In genomic region chr12:49610785-49611184, GRCh38 we compare ENCODE assay signal across 6 cellular contexts. TPM values are rescaled to one million over a fixed set of nuclear protein-coding genes. Genes with fewer than 3 reads are reported as not detected.
DNase-seq lines count a peak whose midpoint lies in the region; ATAC-seq, FAIRE-seq and TF ChIP-seq lines count a peak whose summit lies in the region.
"Not testable (repeated sequence)": the region's sequence is repeated elsewhere in the genome, so short reads cannot be mapped to it uniquely, and the experiment has no call there.
"Had no signal": no experiment of that assay in that cellular context is flagged by ENCODE, and none has a peak within 500 bp of the region (broad histone marks: within the 10 kb centered on the region; RNA-seq: fewer than 3 reads in every experiment).

No MANE protein-coding gene starts in this region.

- not testable (repeated sequence) for H3K9ac ChIP-seq in K562 (ENCODE audit: insufficient read depth in 1 of 2, low read depth in 2 of 2, low read length in 2 of 2); HepG2 (ENCODE audit: insufficient read depth, low read depth, low read length)

- not testable (repeated sequence) for TF ChIP-seq CTCF in K562 (IDR thresholded peaks at IDR 0.05 in 2 of 3, conservative IDR thresholded peaks at IDR 0.05 in 1 of 3; ENCODE audit: insufficient read depth in 2 of 3, low read depth in 1 of 3, low read length in 3 of 3); HepG2 (CRISPR knock-in tag; IDR thresholded peaks at IDR 0.05)

- FAIRE-seq in K562 (lab: Jason Lieb, UNC); HepG2 (lab: Jason Lieb, UNC): not testable (repeated sequence)

- not testable (repeated sequence) for TF ChIP-seq POLR2A in K562 (conservative IDR thresholded peaks at IDR 0.05); HepG2 (IDR thresholded peaks at IDR 0.05; ENCODE audit: insufficient read depth in 1 of 2, low read depth in 2 of 2, low read length in 2 of 2)

- WGBS in K562 (ENCODE audit: insufficient coverage, low coverage, missing lambda C conversion rate): 44% methylated on average over 4 of the region's 4 CpGs
- 88% methylated on average over 4 of the region's 4 CpGs for WGBS in HepG2 (ENCODE audit: low lambda C conversion rate)

- H3K9me1 ChIP-seq in K562 (ENCODE audit: control insufficient read depth, insufficient read depth, low read length): not testable (repeated sequence)

- not testable (repeated sequence) for H3K79me2 ChIP-seq in K562 (ENCODE audit: control insufficient read depth, insufficient read depth, low read length); HepG2 (ENCODE audit: insufficient read depth, low read length)

- in situ Hi-C loops in K562 (cut with MboI); HepG2 (cut with HindIII; ENCODE audit: extremely low pct_ligation_motif_present, low pct_unique_long_range_greater_than_20kb): not testable (repeated sequence)

- not testable (repeated sequence) for TF ChIP-seq RAD21 in K562 (CRISPR knock-in tag; conservative IDR thresholded peaks at IDR 0.05 in 1 of 2, IDR thresholded peaks at IDR 0.05 in 1 of 2); HepG2 (CRISPR knock-in tag; IDR thresholded peaks at IDR 0.05)

- H2AFZ ChIP-seq in K562 (ENCODE audit: low read depth, low read length); HepG2 (ENCODE audit: low read length): not testable (repeated sequence)

- TF ChIP-seq EP300 in K562 (IDR thresholded peaks at IDR 0.05; ENCODE audit: low read length); HepG2 (IDR thresholded peaks at IDR 0.05; ENCODE audit: low read depth in 2 of 2, low read length in 2 of 2); HepG2 (CRISPR knock-in tag; IDR thresholded peaks at IDR 0.05; ENCODE audit: borderline replicate concordance): not testable (repeated sequence)

- POLR2A ChIA-PET in K562 (lab: Yijun Ruan, JAX): interaction anchor here (0.7 to 1.1 kb wide), 2 partner anchors 10 to 58 kb away, joined by 3 read pairs; no protein-coding TSS in a partner anchor
- POLR2A ChIA-PET in HepG2 (lab: Yijun Ruan, JAX): interaction anchor here (0.7 kb wide), 2 partner anchors 130 to 288 kb away, joined by 3 to 4 read pairs; partner anchors contain the start of genes TMBIM6 and TROAP

- not testable (repeated sequence) for H3K27ac ChIP-seq in K562 (ENCODE audit: extremely low read depth, low read depth, low read length); HepG2 (ENCODE audit: extremely low read length, insufficient read depth, low read length)

- BruUV-seq in K562 (replicated peaks; lab: Mats Ljungman, UMichigan); HepG2 (replicated peaks; lab: Mats Ljungman, UMichigan): not testable (repeated sequence)

- not testable (repeated sequence) for H3K4me3 ChIP-seq in K562; HepG2 (replicated peaks in 1 of 3; ENCODE audit: insufficient read depth in 1 of 3, low read depth in 2 of 3, low read length in 3 of 3)

- intact Hi-C loops in K562 (cut with micrococcal nuclease); HepG2 (cut with micrococcal nuclease; ENCODE audit: unreplicated experiment): not testable (repeated sequence)

- not testable (repeated sequence) for H3K9me3 ChIP-seq in K562 (replicated peaks; ENCODE audit: control insufficient read depth, insufficient read depth, low read depth, low read length); HepG2 (ENCODE audit: low read length)

- not testable (repeated sequence) for H3K4me2 ChIP-seq in K562 (ENCODE audit: insufficient read depth, low read length); HepG2 (ENCODE audit: low read depth, low read length)

- not testable (repeated sequence) for ATAC-seq in K562, HepG2

- not testable (repeated sequence) for H4K20me1 ChIP-seq in K562 (replicated peaks; ENCODE audit: control insufficient read depth, insufficient read depth, low read length); HepG2 (ENCODE audit: insufficient read depth, low read length)

- not testable (repeated sequence) for DNase-seq in K562 (ENCODE audit: extremely low read depth in 1 of 4, low spot score in 3 of 4); HepG2 (ENCODE audit: low spot score)
- DNase-seq in islet precursor cell: peak; percentile 10

- H3K4me1 ChIP-seq in K562 (replicated peaks in 1 of 2; ENCODE audit: control insufficient read depth in 2 of 2, insufficient read depth in 2 of 2, low read length in 2 of 2): not testable (repeated sequence)
- H3K4me1 ChIP-seq in HepG2 (ENCODE audit: insufficient read depth, low read length): peaks cover 26% of the 10 kb centered on the region

- H3K36me3 ChIP-seq in K562 (ENCODE audit: control insufficient read depth, insufficient read depth, low read length); HepG2 (replicated peaks in 1 of 2; ENCODE audit: control insufficient read depth in 1 of 2, insufficient read depth in 2 of 2, low read length in 2 of 2): not testable (repeated sequence)

- CTCF ChIA-PET in K562 (lab: Yijun Ruan, JAX; ENCODE audit: low intra/inter-chr PET ratio); HepG2 (lab: Yijun Ruan, JAX; ENCODE audit: low intra/inter-chr PET ratio, low total read pairs): not testable (repeated sequence)

- H3K27me3 ChIP-seq in K562 (ENCODE audit: control insufficient read depth in 2 of 2, insufficient read depth in 2 of 2, low read length in 2 of 2); HepG2 (ENCODE audit: control insufficient read depth in 1 of 2, insufficient read depth in 2 of 2, low read length in 2 of 2): not testable (repeated sequence)

RNA-seq across cellular contexts. Expression of gene FAM186B, which starts 5.3 kb away (rescaled TPM):
- 0.35 and 0.39 TPM in 2 replicates for total RNA-seq in K562 (2011; cell fraction: chromatin; rRNA removed; ENCODE audit: low replicate concordance)
- total RNA-seq in K562 (2011; cell fraction: nucleolus; rRNA removed): 0.26 and 0.33 TPM in 2 replicates
- total RNA-seq in K562 (2011; cell fraction: nucleoplasm; rRNA removed): 0.38 and 0.44 TPM in 2 replicates
- total RNA-seq in K562 (2014; rRNA removed): 0.12 and 0.23 TPM in 2 replicates
- total RNA-seq in K562 (2014; rRNA removed; fragmentation: Illumina TruSeq; extraction: Trizol): 0.15 and 0.16 TPM in 2 replicates
- total RNA-seq in K562 (2015; rRNA removed; fragmentation: Illumina TruSeq; extraction: Trizol): 0.14 and 0.19 TPM in 2 replicates
- 0.18 TPM in 2 replicates for total RNA-seq in K562 (2021)
- polyA plus RNA-seq in K562 (2011; rRNA removed): 0.07 and 0.15 TPM in 2 replicates
- 0.07 and 0.22 TPM in 2 replicates for polyA plus RNA-seq in K562 (2011; cell fraction: cytosol; rRNA removed)
- polyA plus RNA-seq in K562 (2011; cell fraction: nucleus; rRNA removed): 0.15 and 0.17 TPM in 2 replicates
- 0.61 and 0.97 TPM in 2 replicates for polyA plus RNA-seq in K562 (2012)
- polyA plus RNA-seq in K562 (2014; fragmentation: Illumina TruSeq; extraction: Trizol): 0.18 and 0.22 TPM in 2 replicates
- under 1 TPM; 0.10 to 0.42 TPM for polyA plus RNA-seq in K562 (2014; fragmentation: Nextera tagmentation; extraction: Ambion mirVana)
- 0.08 and 0.20 TPM in 2 replicates for polyA plus RNA-seq in K562 (2014; rRNA removed)
- 0.42 TPM in 1 of 2 replicates, not detected in the other for polyA minus RNA-seq in K562 (2011; rRNA and poly(A)+ RNA removed)
- polyA minus RNA-seq in K562 (2011; cell fraction: cytosol; rRNA and poly(A)+ RNA removed): not detected in 2 replicates
- polyA minus RNA-seq in K562 (2011; cell fraction: nucleus; rRNA and poly(A)+ RNA removed): 0.13 and 0.22 TPM in 2 replicates
- 0.17 and 0.20 TPM in 2 replicates for total RNA-seq in HepG2 (2016; rRNA removed; fragmentation: Illumina TruSeq; extraction: Trizol)
- total RNA-seq in HepG2 (2016; cell fraction: cytosol; rRNA removed; fragmentation: Illumina TruSeq; extraction: Trizol; ENCODE audit: low read depth): not detected in 2 replicates
- total RNA-seq in HepG2 (2016; cell fraction: insoluble cytoplasmic fraction; rRNA removed; fragmentation: Illumina TruSeq; extraction: Trizol): 0.21 and 0.30 TPM in 2 replicates
- 0.14 and 0.15 TPM in 2 replicates for total RNA-seq in HepG2 (2016; cell fraction: membrane; rRNA removed; fragmentation: Illumina TruSeq; extraction: Trizol)
- total RNA-seq in HepG2 (2016; cell fraction: nucleus; rRNA removed; fragmentation: Illumina TruSeq; extraction: Trizol): 0.16 TPM in 1 of 2 replicates, not detected in the other
- 0.05 and 0.07 TPM in 2 replicates for polyA plus RNA-seq in HepG2 (2011; rRNA removed)
- polyA plus RNA-seq in HepG2 (2011; cell fraction: cytosol; rRNA removed): 0.03 and 0.12 TPM in 2 replicates
- polyA plus RNA-seq in HepG2 (2011; cell fraction: nucleus; rRNA removed): 0.07 and 0.08 TPM in 2 replicates
- polyA plus RNA-seq in HepG2 (2012): 0.19 and 0.44 TPM in 2 replicates
- not detected in 2 replicates for polyA plus RNA-seq in HepG2 (2016; cell fraction: cytosol; fragmentation: Illumina TruSeq; extraction: Trizol; ENCODE audit: low read depth)
- polyA plus RNA-seq in HepG2 (2016; cell fraction: insoluble cytoplasmic fraction; fragmentation: Illumina TruSeq; extraction: Trizol; ENCODE audit: low read depth): 0.20 and 0.25 TPM in 2 replicates
- 0.14 and 0.23 TPM in 2 replicates for polyA plus RNA-seq in HepG2 (2016; cell fraction: membrane; fragmentation: Illumina TruSeq; extraction: Trizol; ENCODE audit: low read depth)
- polyA plus RNA-seq in HepG2 (2016; cell fraction: nucleus; fragmentation: Illumina TruSeq; extraction: Trizol; ENCODE audit: insufficient read depth, low read depth): not detected in 2 replicates
- 0.22 TPM in 1 of 2 replicates, not detected in the other for polyA minus RNA-seq in HepG2 (2011; rRNA and poly(A)+ RNA removed; ENCODE audit: low replicate concordance)
- not detected in 2 replicates for polyA minus RNA-seq in HepG2 (2011; cell fraction: cytosol; rRNA and poly(A)+ RNA removed)
- polyA minus RNA-seq in HepG2 (2011; cell fraction: nucleus; rRNA and poly(A)+ RNA removed): 0.25 TPM in 1 of 2 replicates, not detected in the other
- total RNA-seq: CD4-positive, CD25-positive, alpha-beta regulatory T cell had no signal
- polyA plus RNA-seq: CD14-positive monocyte; CD8-positive, alpha-beta memory T cell had no signal

RNA-seq across cellular contexts. Expression of gene PRPF40B, which starts 12.6 kb away (rescaled TPM):
- total RNA-seq in K562 (2011; cell fraction: chromatin; rRNA removed; ENCODE audit: low replicate concordance): 27.4 and 49.5 TPM in 2 replicates
- 25.0 and 28.2 TPM in 2 replicates for total RNA-seq in K562 (2011; cell fraction: nucleolus; rRNA removed)
- total RNA-seq in K562 (2011; cell fraction: nucleoplasm; rRNA removed): 29.6 and 35.8 TPM in 2 replicates
- total RNA-seq in K562 (2014; rRNA removed) (5.7 and 7.1 TPM in 2 replicates), K562 (2014; rRNA removed; fragmentation: Illumina TruSeq; extraction: Trizol) (5.0 and 5.8 TPM in 2 replicates), K562 (2015; rRNA removed; fragmentation: Illumina TruSeq; extraction: Trizol) (4.8 TPM in 2 replicates), K562 (2021) (8.5 and 10.6 TPM in 2 replicates), HepG2 (2016; rRNA removed; fragmentation: Illumina TruSeq; extraction: Trizol) (2.6 and 5.0 TPM in 2 replicates)
- polyA plus RNA-seq in K562 (2011; rRNA removed) (4.5 and 5.2 TPM in 2 replicates), K562 (2014; fragmentation: Illumina TruSeq; extraction: Trizol) (4.6 and 5.1 TPM in 2 replicates), K562 (2014; fragmentation: Nextera tagmentation; extraction: Ambion mirVana) (under 1 TPM; 0.55 to 0.85 TPM), K562 (2014; rRNA removed) (7.8 and 10.0 TPM in 2 replicates), HepG2 (2011; rRNA removed) (7.8 and 9.5 TPM in 2 replicates)
- polyA plus RNA-seq in K562 (2011; cell fraction: cytosol; rRNA removed): 2.2 and 3.2 TPM in 2 replicates
- 40.9 and 42.4 TPM in 2 replicates for polyA plus RNA-seq in K562 (2011; cell fraction: nucleus; rRNA removed)
- polyA plus RNA-seq in K562 (2012): 6.1 and 6.4 TPM in 2 replicates
- polyA minus RNA-seq in K562 (2011; rRNA and poly(A)+ RNA removed): 4.4 and 4.5 TPM in 2 replicates
- polyA minus RNA-seq in K562 (2011; cell fraction: cytosol; rRNA and poly(A)+ RNA removed): 1.5 and 3.0 TPM in 2 replicates
- 9.7 and 12.3 TPM in 2 replicates for polyA minus RNA-seq in K562 (2011; cell fraction: nucleus; rRNA and poly(A)+ RNA removed)
- 2.2 and 2.3 TPM in 2 replicates for total RNA-seq in HepG2 (2016; cell fraction: cytosol; rRNA removed; fragmentation: Illumina TruSeq; extraction: Trizol; ENCODE audit: low read depth)
- 1.9 and 5.0 TPM in 2 replicates for total RNA-seq in HepG2 (2016; cell fraction: insoluble cytoplasmic fraction; rRNA removed; fragmentation: Illumina TruSeq; extraction: Trizol)
- total RNA-seq in HepG2 (2016; cell fraction: membrane; rRNA removed; fragmentation: Illumina TruSeq; extraction: Trizol): 2.7 and 2.9 TPM in 2 replicates
- total RNA-seq in HepG2 (2016; cell fraction: nucleus; rRNA removed; fragmentation: Illumina TruSeq; extraction: Trizol): 8.8 and 9.0 TPM in 2 replicates
- 3.0 and 3.2 TPM in 2 replicates for polyA plus RNA-seq in HepG2 (2011; cell fraction: cytosol; rRNA removed)
- 63.5 and 64.1 TPM in 2 replicates for polyA plus RNA-seq in HepG2 (2011; cell fraction: nucleus; rRNA removed)
- polyA plus RNA-seq in HepG2 (2012): 4.6 and 6.6 TPM in 2 replicates
- polyA plus RNA-seq in HepG2 (2016; cell fraction: cytosol; fragmentation: Illumina TruSeq; extraction: Trizol; ENCODE audit: low read depth): 0.79 and 1.2 TPM in 2 replicates
- polyA plus RNA-seq in HepG2 (2016; cell fraction: insoluble cytoplasmic fraction; fragmentation: Illumina TruSeq; extraction: Trizol; ENCODE audit: low read depth): 2.1 and 3.5 TPM in 2 replicates
- 1.5 and 1.6 TPM in 2 replicates for polyA plus RNA-seq in HepG2 (2016; cell fraction: membrane; fragmentation: Illumina TruSeq; extraction: Trizol; ENCODE audit: low read depth)
- polyA plus RNA-seq in HepG2 (2016; cell fraction: nucleus; fragmentation: Illumina TruSeq; extraction: Trizol; ENCODE audit: insufficient read depth, low read depth): 20.9 and 21.1 TPM in 2 replicates
- 10.3 and 11.0 TPM in 2 replicates for polyA minus RNA-seq in HepG2 (2011; rRNA and poly(A)+ RNA removed; ENCODE audit: low replicate concordance)
- polyA minus RNA-seq in HepG2 (2011; cell fraction: cytosol; rRNA and poly(A)+ RNA removed): 1.3 and 2.6 TPM in 2 replicates
- polyA minus RNA-seq in HepG2 (2011; cell fraction: nucleus; rRNA and poly(A)+ RNA removed): 17.3 and 22.3 TPM in 2 replicates

RNA-seq across cellular contexts. Expression of gene MCRS1, which starts 42.8 kb away (rescaled TPM):
- total RNA-seq in K562 (2011; cell fraction: chromatin; rRNA removed; ENCODE audit: low replicate concordance): 48.3 and 157 TPM in 2 replicates
- total RNA-seq in K562 (2011; cell fraction: nucleolus; rRNA removed): 116 and 118 TPM in 2 replicates
- total RNA-seq in K562 (2011; cell fraction: nucleoplasm; rRNA removed): 68.6 and 79.4 TPM in 2 replicates
- total RNA-seq in K562 (2014; rRNA removed): 69.2 and 95.6 TPM in 2 replicates
- total RNA-seq in K562 (2014; rRNA removed; fragmentation: Illumina TruSeq; extraction: Trizol): 36.4 and 50.0 TPM in 2 replicates
- total RNA-seq in K562 (2015; rRNA removed; fragmentation: Illumina TruSeq; extraction: Trizol): 71.7 and 73.2 TPM in 2 replicates
- 88.0 and 94.5 TPM in 2 replicates for total RNA-seq in K562 (2021)
- polyA plus RNA-seq in K562 (2011; rRNA removed): 70.1 and 89.9 TPM in 2 replicates
- 99.8 and 157 TPM in 2 replicates for polyA plus RNA-seq in K562 (2011; cell fraction: cytosol; rRNA removed)
- polyA plus RNA-seq in K562 (2011; cell fraction: nucleus; rRNA removed): 247 and 284 TPM in 2 replicates
- polyA plus RNA-seq in K562 (2012): 64.6 and 86.3 TPM in 2 replicates
- 74.2 and 74.9 TPM in 2 replicates for polyA plus RNA-seq in K562 (2014; fragmentation: Illumina TruSeq; extraction: Trizol)
- polyA plus RNA-seq in K562 (2014; fragmentation: Nextera tagmentation; extraction: Ambion mirVana): 10 to 100 TPM; 60.8 to 98.6 TPM
- polyA plus RNA-seq in K562 (2014; rRNA removed): 99.9 and 100 TPM in 2 replicates
- polyA minus RNA-seq in K562 (2011; rRNA and poly(A)+ RNA removed): 37.7 and 53.3 TPM in 2 replicates
- 40.4 and 44.8 TPM in 2 replicates for polyA minus RNA-seq in K562 (2011; cell fraction: cytosol; rRNA and poly(A)+ RNA removed)
- 35.4 and 43.9 TPM in 2 replicates for polyA minus RNA-seq in K562 (2011; cell fraction: nucleus; rRNA and poly(A)+ RNA removed)
- total RNA-seq in HepG2 (2016; rRNA removed; fragmentation: Illumina TruSeq; extraction: Trizol): 66.3 and 76.8 TPM in 2 replicates
- total RNA-seq in HepG2 (2016; cell fraction: cytosol; rRNA removed; fragmentation: Illumina TruSeq; extraction: Trizol; ENCODE audit: low read depth): 32.9 and 37.0 TPM in 2 replicates
- total RNA-seq in HepG2 (2016; cell fraction: insoluble cytoplasmic fraction; rRNA removed; fragmentation: Illumina TruSeq; extraction: Trizol): 64.5 and 67.8 TPM in 2 replicates
- 57.5 and 79.5 TPM in 2 replicates for total RNA-seq in HepG2 (2016; cell fraction: membrane; rRNA removed; fragmentation: Illumina TruSeq; extraction: Trizol)
- total RNA-seq in HepG2 (2016; cell fraction: nucleus; rRNA removed; fragmentation: Illumina TruSeq; extraction: Trizol): 53.8 and 61.6 TPM in 2 replicates
- 51.0 and 51.1 TPM in 2 replicates for polyA plus RNA-seq in HepG2 (2011; rRNA removed)
- 42.1 and 59.2 TPM in 2 replicates for polyA plus RNA-seq in HepG2 (2011; cell fraction: cytosol; rRNA removed)
- polyA plus RNA-seq in HepG2 (2011; cell fraction: nucleus; rRNA removed): 183 and 211 TPM in 2 replicates
- polyA plus RNA-seq in HepG2 (2012): 23.8 and 25.1 TPM in 2 replicates
- polyA plus RNA-seq in HepG2 (2016; cell fraction: cytosol; fragmentation: Illumina TruSeq; extraction: Trizol; ENCODE audit: low read depth): 23.7 and 32.2 TPM in 2 replicates
- 64.6 and 74.5 TPM in 2 replicates for polyA plus RNA-seq in HepG2 (2016; cell fraction: insoluble cytoplasmic fraction; fragmentation: Illumina TruSeq; extraction: Trizol; ENCODE audit: low read depth)
- polyA plus RNA-seq in HepG2 (2016; cell fraction: membrane; fragmentation: Illumina TruSeq; extraction: Trizol; ENCODE audit: low read depth): 48.0 and 61.2 TPM in 2 replicates
- polyA plus RNA-seq in HepG2 (2016; cell fraction: nucleus; fragmentation: Illumina TruSeq; extraction: Trizol; ENCODE audit: insufficient read depth, low read depth): 102 and 107 TPM in 2 replicates
- 111 and 194 TPM in 2 replicates for polyA minus RNA-seq in HepG2 (2011; rRNA and poly(A)+ RNA removed; ENCODE audit: low replicate concordance)
- 18.1 and 20.3 TPM in 2 replicates for polyA minus RNA-seq in HepG2 (2011; cell fraction: cytosol; rRNA and poly(A)+ RNA removed)
- 29.8 and 41.8 TPM in 2 replicates for polyA minus RNA-seq in HepG2 (2011; cell fraction: nucleus; rRNA and poly(A)+ RNA removed)
